8 cellular contexts compared by ENCODE assay signal in genomic region chr6:11172501-11173337, GRCh38. TPM values are rescaled to one million over a fixed set of nuclear protein-coding genes. Genes with fewer than 3 reads are reported as not detected.
DNase-seq lines count a peak whose midpoint lies in the region; ATAC-seq, FAIRE-seq and TF ChIP-seq lines count a peak whose summit lies in the region.

No MANE protein-coding gene starts in this region.

- CTCF ChIA-PET in activated CD8-positive, alpha-beta memory T cell treated with anti-CD3 and anti-CD28 coated beads, Interleukin-2, amount 10 ng/mL, durations not matched to agents 7 days and 5 days (lab: Charles Lee), result interaction anchor here (0.6 to 3.9 kb wide), 24 partner anchors 8 to 357 kb away, joined by 3 to 36 read pairs (median 4); partner anchors contain the start of gene NEDD9

- no peaks in the 10 kb centered on the region for H3K27me3 Mint-ChIP-seq in activated CD8-positive, alpha-beta memory T cell treated with anti-CD3 and anti-CD28 coated beads, Interleukin-2, amount 10 ng/mL, durations not matched to agents 7 days and 5 days
- no peaks in the 10 kb centered on the region for H3K27me3 Mint-ChIP-seq in naive thymus-derived CD8-positive, alpha-beta T cell

- peak overlapping the region; percentile 52 for H3K27ac Mint-ChIP-seq in activated CD8-positive, alpha-beta memory T cell treated with anti-CD3 and anti-CD28 coated beads, Interleukin-2, amount 10 ng/mL, durations not matched to agents 7 days and 5 days
- H3K27ac Mint-ChIP-seq in naive thymus-derived CD8-positive, alpha-beta T cell, result peak overlapping the region in 2 of 10 donors; percentile 21 to 63

- H3K36me3 Mint-ChIP-seq in activated CD8-positive, alpha-beta memory T cell treated with anti-CD3 and anti-CD28 coated beads, Interleukin-2, amount 10 ng/mL, durations not matched to agents 7 days and 5 days, result peaks cover 4% of the 10 kb centered on the region
- H3K36me3 Mint-ChIP-seq in naive thymus-derived CD8-positive, alpha-beta T cell, result no peaks in the 10 kb centered on the region

- no peak overlapping the region for H3K4me3 ChIP-seq in epithelial cell of proximal tubule (ENCODE audit: low read depth, low read length)

- peak; percentile 87 for ATAC-seq in activated CD8-positive, alpha-beta memory T cell treated with anti-CD3 and anti-CD28 coated beads, Interleukin-2, amount 10 ng/mL, durations not matched to agents 7 days and 5 days
- ATAC-seq in naive thymus-derived CD8-positive, alpha-beta T cell, result peak; percentile 74 to 82
- no peak for ATAC-seq in GM19023 (IDR thresholded peaks at IDR 0.05; ENCODE audit: unreplicated experiment)

- no peaks in the 10 kb centered on the region for H3K9me3 Mint-ChIP-seq in activated CD8-positive, alpha-beta memory T cell treated with anti-CD3 and anti-CD28 coated beads, Interleukin-2, amount 10 ng/mL, durations not matched to agents 7 days and 5 days (ENCODE audit: low read depth)
- H3K9me3 Mint-ChIP-seq in naive thymus-derived CD8-positive, alpha-beta T cell, result no peaks in the 10 kb centered on the region

- peaks cover 25% of the 10 kb centered on the region for H3K4me1 Mint-ChIP-seq in activated CD8-positive, alpha-beta memory T cell treated with anti-CD3 and anti-CD28 coated beads, Interleukin-2, amount 10 ng/mL, durations not matched to agents 7 days and 5 days
- H3K4me1 Mint-ChIP-seq in naive thymus-derived CD8-positive, alpha-beta T cell, result peaks cover 6 to 13% (median 10%) of the 10 kb centered on the region in 4 donors

- FAIRE-seq in GM19239 (lab: Jason Lieb, UNC), result peak; percentile 93

- TF ChIP-seq CTCF in epithelial cell of proximal tubule (conservative IDR thresholded peaks at IDR 0.05; ENCODE audit: low read depth, low read length), result peak; percentile 92

- H3K4me3 Mint-ChIP-seq in activated CD8-positive, alpha-beta memory T cell treated with anti-CD3 and anti-CD28 coated beads, Interleukin-2, amount 10 ng/mL, durations not matched to agents 7 days and 5 days, result peak overlapping the region; percentile 17
- H3K4me3 Mint-ChIP-seq in naive thymus-derived CD8-positive, alpha-beta T cell, result peak overlapping the region in 9 of 10 donors; percentile 5 to 68 (median 39)

- DNase-seq in AG08396 (ENCODE audit: low spot score) (peak; percentile 56), GM19239 (ENCODE audit: insufficient read length, low spot score) (peak; percentile 58), NCI-H748 treated with DMSO at 0.1 percent for 48 hours (lab: John Stamatoyannopoulos, UW) (peak; percentile 79), epithelial cell of proximal tubule (ENCODE audit: low read depth) (no peak)
- DNase-seq in activated CD8-positive, alpha-beta memory T cell treated with anti-CD3 and anti-CD28 coated beads, Interleukin-2, amount 10 ng/mL, durations not matched to agents 7 days and 5 days, result peak; percentile 81
- DNase-seq in naive thymus-derived CD8-positive, alpha-beta T cell, result peak; percentile 49 to 88 (median 74)
- DNase-seq in stimulated activated naive CD4-positive, alpha-beta T cell (lab: John Stamatoyannopoulos, UW), result peak; percentile 31 to 82 (median 65)

- POLR2A ChIA-PET in naive thymus-derived CD8-positive, alpha-beta T cell (lab: Charles Lee), result interaction anchor here (1.4 kb wide), 1 partner anchor 324 kb away, joined by 4 read pairs; no protein-coding TSS in a partner anchor

RNA-seq across cellular contexts. Expression of gene NEDD9, which starts 59.7 kb away (rescaled TPM):
- total RNA-seq in activated CD8-positive, alpha-beta memory T cell treated with anti-CD3 and anti-CD28 coated beads, Interleukin-2, amount 10 ng/mL, durations not matched to agents 7 days and 5 days, result 100 to 1,000 TPM in 1 of 2 experiments, 10 to 100 TPM in 1; 84.5 to 114 TPM
- 21.7 and 35.1 TPM in 2 replicates for total RNA-seq in epithelial cell of proximal tubule
- total RNA-seq in naive thymus-derived CD8-positive, alpha-beta T cell, result 10 to 100 TPM; 32.4 to 34.7 TPM
- polyA plus RNA-seq in naive thymus-derived CD8-positive, alpha-beta T cell, result 10 to 100 TPM; 14.7 to 20.2 (median 17.3) TPM
